Comparison of ENCODE assay signal across 1 cellular context in genomic region chr2:19504400-19505198, GRCh38.
TF ChIP-seq lines count a peak whose summit lies in the region.

No MANE protein-coding gene starts in this region.

TF ChIP-seq in HepG2, 621 proteins besides CTCF, POLR2A, EP300 and RAD21 (continued from another document and continues in another):
- no peak for TF ChIP-seq ZNF770 (CRISPR knock-in tag; IDR thresholded peaks at IDR 0.05)
- no peak for TF ChIP-seq ZNF207 (IDR thresholded peaks at IDR 0.05; ENCODE audit: borderline replicate concordance)
- TF ChIP-seq ZNF260 (CRISPR knock-in tag; IDR thresholded peaks at IDR 0.05; ENCODE audit: borderline replicate concordance, low read depth): no peak
- no peak for TF ChIP-seq THAP9 (CRISPR knock-in tag; IDR thresholded peaks at IDR 0.05; ENCODE audit: borderline replicate concordance)
- peak; percentile 45; the same call in 1 of the 2 replicates for TF ChIP-seq TRAFD1 (CRISPR knock-in tag; IDR thresholded peaks at IDR 0.05; ENCODE audit: borderline replicate concordance)
- TF ChIP-seq YEATS2 (CRISPR knock-in tag; IDR thresholded peaks at IDR 0.05; ENCODE audit: borderline replicate concordance): 0 out of 2 replicates have a peak, but pooled peaks have one; percentile 17
- no peak for TF ChIP-seq ZBTB25 (CRISPR knock-in tag; IDR thresholded peaks at IDR 0.05)
- TF ChIP-seq MYPOP (CRISPR knock-in tag; IDR thresholded peaks at IDR 0.05): 0 out of 2 replicates have a peak, but pooled peaks have one; percentile 41
- peak; percentile 40; the same call in 1 of the 2 replicates for TF ChIP-seq ZNF501 (CRISPR knock-in tag; IDR thresholded peaks at IDR 0.05)
- TF ChIP-seq SATB2 (CRISPR knock-in tag; IDR thresholded peaks at IDR 0.05): no peak
- no peak for TF ChIP-seq TERF1 (CRISPR knock-in tag; IDR thresholded peaks at IDR 0.05)
- TF ChIP-seq ZNF543 (CRISPR knock-in tag; IDR thresholded peaks at IDR 0.05): 0 out of 2 replicates have a peak, but pooled peaks have one; percentile 58
- TF ChIP-seq ZHX1 (CRISPR knock-in tag; IDR thresholded peaks at IDR 0.05; ENCODE audit: low read depth): 0 out of 2 replicates have a peak, but pooled peaks have one; percentile 22
- TF ChIP-seq GPN1 (CRISPR knock-in tag; IDR thresholded peaks at IDR 0.05; ENCODE audit: borderline replicate concordance): no peak
- TF ChIP-seq HNRNPUL1 (IDR thresholded peaks at IDR 0.05; ENCODE audit: low read depth, low read length): peak; percentile 88
- TF ChIP-seq ZNF275 (CRISPR knock-in tag; IDR thresholded peaks at IDR 0.05; ENCODE audit: borderline replicate concordance): no peak
- TF ChIP-seq ZBTB20 (CRISPR knock-in tag; IDR thresholded peaks at IDR 0.05; ENCODE audit: borderline replicate concordance, low read depth): no peak
- TF ChIP-seq ZNF160 (CRISPR knock-in tag; IDR thresholded peaks at IDR 0.05): no peak
- peak; percentile 86 for TF ChIP-seq HMG20B (CRISPR knock-in tag; conservative IDR thresholded peaks at IDR 0.05)
- no peak for TF ChIP-seq JUNB (CRISPR knock-in tag; IDR thresholded peaks at IDR 0.05; ENCODE audit: borderline replicate concordance)
- TF ChIP-seq ISL2 (CRISPR knock-in tag; IDR thresholded peaks at IDR 0.05): peak; percentile 41; the same call in 1 of the 2 replicates
- TF ChIP-seq SNAPC2 (CRISPR knock-in tag; IDR thresholded peaks at IDR 0.05): no peak; the same call in 1 of the 2 replicates
- 0 out of 2 replicates have a peak, but pooled peaks have one; percentile 82 for TF ChIP-seq GATA4 (IDR thresholded peaks at IDR 0.05; ENCODE audit: borderline replicate concordance, low read depth)
- TF ChIP-seq ZNF143 (CRISPR knock-in tag; IDR thresholded peaks at IDR 0.05): no peak
- TF ChIP-seq NFE2 (CRISPR knock-in tag; IDR thresholded peaks at IDR 0.05): no peak
- TF ChIP-seq TEAD2 (CRISPR knock-in tag; IDR thresholded peaks at IDR 0.05): no peak
- TF ChIP-seq RFX1 (IDR thresholded peaks at IDR 0.05): no peak
- TF ChIP-seq TBX2 (CRISPR knock-in tag; IDR thresholded peaks at IDR 0.05; ENCODE audit: borderline replicate concordance): 0 out of 2 replicates have a peak, but pooled peaks have one; percentile 38
- no peak for TF ChIP-seq MLX (CRISPR knock-in tag; IDR thresholded peaks at IDR 0.05)
- TF ChIP-seq ZNF704 (CRISPR knock-in tag; IDR thresholded peaks at IDR 0.05; ENCODE audit: borderline replicate concordance): no peak
- TF ChIP-seq ZNF563 (CRISPR knock-in tag; IDR thresholded peaks at IDR 0.05): no peak
- no peak for TF ChIP-seq ZNF564 (CRISPR knock-in tag; IDR thresholded peaks at IDR 0.05)
- TF ChIP-seq HCFC1 (IDR thresholded peaks at IDR 0.05; ENCODE audit: low read depth, low read length): no peak
- TF ChIP-seq ZSCAN22 (CRISPR knock-in tag; IDR thresholded peaks at IDR 0.05): no peak
- no peak for TF ChIP-seq THAP8 (CRISPR knock-in tag; IDR thresholded peaks at IDR 0.05; ENCODE audit: borderline replicate concordance)
- peak; percentile 61; the same call in 1 of the 2 replicates for TF ChIP-seq FOXK1 (CRISPR knock-in tag; IDR thresholded peaks at IDR 0.05; ENCODE audit: borderline replicate concordance, low read depth)
- no peak for TF ChIP-seq TGIF2 (CRISPR knock-in tag; IDR thresholded peaks at IDR 0.05)
- TF ChIP-seq ZNF335 (CRISPR knock-in tag; IDR thresholded peaks at IDR 0.05): 0 out of 2 replicates have a peak, but pooled peaks have one; percentile 37
- no peak for TF ChIP-seq ZSCAN12 (CRISPR knock-in tag; IDR thresholded peaks at IDR 0.05)
- TF ChIP-seq SP5 (CRISPR knock-in tag; IDR thresholded peaks at IDR 0.05; ENCODE audit: borderline replicate concordance, low read depth): no peak
